In the genomic region with DNA sequence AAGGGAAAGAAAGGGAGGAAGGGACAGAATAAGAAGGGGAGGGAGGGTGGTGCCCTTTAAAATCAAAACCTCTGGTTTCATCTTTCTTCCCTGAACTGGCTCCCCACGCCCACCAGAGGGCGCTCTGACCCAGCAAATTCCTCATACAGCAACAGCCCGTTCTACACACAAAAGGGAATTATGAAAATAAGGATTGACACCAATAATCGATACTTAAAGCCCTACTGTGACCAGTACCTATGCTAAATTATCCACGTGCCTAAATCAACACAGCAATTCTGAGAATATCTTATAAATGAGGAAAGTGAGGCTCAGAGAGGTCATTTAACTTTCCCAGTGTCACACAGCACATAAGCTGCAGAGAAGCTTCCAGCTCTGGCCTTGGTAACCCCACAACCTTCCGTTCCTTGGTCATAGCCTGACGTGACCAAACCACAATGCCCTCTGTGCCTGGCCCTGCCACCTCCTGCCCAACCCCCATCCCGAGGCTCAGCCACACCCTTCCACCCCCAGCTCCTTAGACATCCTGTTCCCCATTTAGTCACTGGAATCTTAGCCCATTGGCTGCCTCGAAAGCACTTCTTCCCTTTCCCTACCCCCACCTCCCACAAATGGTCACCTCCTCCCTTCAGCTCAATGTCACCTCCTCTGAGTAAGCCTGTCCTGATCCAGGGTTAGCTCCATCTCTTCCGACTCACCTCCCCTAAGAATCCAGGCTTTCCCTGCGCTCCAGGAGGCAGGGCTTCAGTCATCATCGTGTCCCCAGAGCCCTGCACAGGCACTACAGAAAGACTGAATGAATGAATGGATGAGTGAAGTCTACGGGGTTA, we compare ENCODE assay signal across 8 cellular contexts. TPM values are rescaled to one million over a fixed set of nuclear protein-coding genes. Genes with fewer than 3 reads are reported as not detected.
DNase-seq lines count a peak whose midpoint lies in the region; ATAC-seq and TF ChIP-seq lines count a peak whose summit lies in the region.

No MANE protein-coding gene starts in this region.

- no peaks in the 10 kb centered on the region for H4K20me1 ChIP-seq in Loucy (ENCODE audit: insufficient read depth, low read length, poor library complexity, severe bottlenecking)
- H4K20me1 ChIP-seq in SU-DHL-6 (ENCODE audit: low read depth, low read length): no peaks in the 10 kb centered on the region

- peak overlapping the region; percentile 58 for H3K27ac Mint-ChIP-seq in activated naive CD8-positive, alpha-beta T cell treated with anti-CD3 and anti-CD28 coated beads for 36 hours

- H3K4me1 Mint-ChIP-seq in activated naive CD8-positive, alpha-beta T cell treated with anti-CD3 and anti-CD28 coated beads for 36 hours: peaks cover 23% of the 10 kb centered on the region

- H3K9me3 ChIP-seq in Loucy (ENCODE audit: insufficient read depth, low read depth, low read length): no peaks in the 10 kb centered on the region
- H3K9me3 ChIP-seq in SU-DHL-6 (ENCODE audit: insufficient read depth, low read length): no peaks in the 10 kb centered on the region
- H3K9me3 ChIP-seq in heart left ventricle: no peaks in the 10 kb centered on the region
- H3K9me3 ChIP-seq in sigmoid colon: no peaks in the 10 kb centered on the region

- H3K4me2 ChIP-seq in Loucy (ENCODE audit: low read depth, low read length, poor library complexity, severe bottlenecking): peak overlapping the region; percentile 21
- no peak overlapping the region for H3K4me2 ChIP-seq in SU-DHL-6 (ENCODE audit: low read depth, low read length, poor library complexity, severe bottlenecking)

- WGBS in heart left ventricle, 4 donors: 6 to 9% (median 8%) methylated on average over 13 of the region's 13 CpGs
- WGBS in sigmoid colon, 2 donors: 4 to 7% methylated on average over 13 of the region's 13 CpGs

- intact Hi-C loops in heart left ventricle (cut with DNase I) (loop anchor here in 8 of 10 donors (1.0 to 10.0 kb wide), 5 partner anchors 12 to 135 kb away; a partner anchor contains a TSS), sigmoid colon (cut with DNase I) (loop anchor here (1.0 kb wide), 1 partner anchor 12 kb away; no protein-coding TSS in a partner anchor)

- H3K4me3 Mint-ChIP-seq in activated naive CD8-positive, alpha-beta T cell treated with anti-CD3 and anti-CD28 coated beads for 36 hours: no peak overlapping the region

- H3F3A ChIP-seq in Loucy (ENCODE audit: low read depth) (no peaks in the 10 kb centered on the region), SU-DHL-6 (ENCODE audit: insufficient read depth) (no peaks in the 10 kb centered on the region)

- DNase-seq in ELF-1 (ENCODE audit: low read depth, low spot score) (peak; percentile 84), heart left ventricle (peak; percentile 56 to 82 (median 61)), sigmoid colon (peak; percentile 78)
- peak; percentile 66 for DNase-seq in activated naive CD8-positive, alpha-beta T cell treated with anti-CD3 and anti-CD28 coated beads for 36 hours

- no peak overlapping the region for H3K9ac ChIP-seq in Loucy (ENCODE audit: low read depth, low read length, poor library complexity, severe bottlenecking)
- H3K9ac ChIP-seq in SU-DHL-6 (ENCODE audit: low read length): no peak overlapping the region

- peak; percentile 97 for TF ChIP-seq CTCF in Loucy (conservative IDR thresholded peaks at IDR 0.05; ENCODE audit: low read length)
- TF ChIP-seq CTCF in SU-DHL-6 (IDR thresholded peaks at IDR 0.05; ENCODE audit: insufficient read depth, low read length, poor library complexity, severe bottlenecking): peak; percentile 86
- peak; percentile 86 to 96 (median 92) for TF ChIP-seq CTCF in heart left ventricle (IDR thresholded peaks at IDR 0.05)
- peak; percentile 67 to 87 (median 86) for TF ChIP-seq CTCF in sigmoid colon (IDR thresholded peaks at IDR 0.05)

- no peak overlapping the region for H3K27ac ChIP-seq in SU-DHL-6 (ENCODE audit: low read depth, low read length)
- peak overlapping the region in 1 of 12 donors; percentile 58 for H3K27ac ChIP-seq in heart left ventricle
- H3K27ac ChIP-seq in sigmoid colon: no peak overlapping the region

- peaks cover 15% of the 10 kb centered on the region for H3K36me3 Mint-ChIP-seq in activated naive CD8-positive, alpha-beta T cell treated with anti-CD3 and anti-CD28 coated beads for 36 hours

- no peak for TF ChIP-seq POLR2A in heart left ventricle (IDR thresholded peaks at IDR 0.05)
- no peak for TF ChIP-seq POLR2A in sigmoid colon (IDR thresholded peaks at IDR 0.05)

- H3K79me2 ChIP-seq in Loucy (ENCODE audit: insufficient read depth, low read length) (no peaks in the 10 kb centered on the region), SU-DHL-6 (ENCODE audit: insufficient read depth, low read length) (no peaks in the 10 kb centered on the region)

- H3K27me3 Mint-ChIP-seq in activated naive CD8-positive, alpha-beta T cell treated with anti-CD3 and anti-CD28 coated beads for 36 hours: no peaks in the 10 kb centered on the region

- no peak overlapping the region for H3K4me3 ChIP-seq in Loucy (ENCODE audit: low read length, poor library complexity, severe bottlenecking)
- no peak overlapping the region for H3K4me3 ChIP-seq in SU-DHL-6 (ENCODE audit: insufficient read depth, low read length, poor library complexity, severe bottlenecking)
- H3K4me3 ChIP-seq in heart left ventricle: no peak overlapping the region
- no peak overlapping the region for H3K4me3 ChIP-seq in sigmoid colon

- no peaks in the 10 kb centered on the region for H3K9me2 ChIP-seq in Loucy (replicated peaks; ENCODE audit: low read depth, low read length)
- no peaks in the 10 kb centered on the region for H3K9me2 ChIP-seq in SU-DHL-6 (replicated peaks; ENCODE audit: insufficient read depth, low read length)

- H3K27me3 ChIP-seq in Loucy (ENCODE audit: insufficient read depth, low read length, poor library complexity, severe bottlenecking): no peaks in the 10 kb centered on the region
- no peaks in the 10 kb centered on the region for H3K27me3 ChIP-seq in SU-DHL-6 (ENCODE audit: low read length)
- peaks cover 0 to 15% (median 0%) of the 10 kb centered on the region in 9 donors for H3K27me3 ChIP-seq in heart left ventricle
- H3K27me3 ChIP-seq in sigmoid colon: peaks cover 0 to 22% (median 0%) of the 10 kb centered on the region in 3 donors

- H2AFZ ChIP-seq in Loucy (ENCODE audit: low read length): peak overlapping the region; percentile 48
- H2AFZ ChIP-seq in SU-DHL-6 (ENCODE audit: low read depth, low read length, severe bottlenecking): no peak overlapping the region

- peaks cover 7% of the 10 kb centered on the region for H3K4me1 ChIP-seq in Loucy (ENCODE audit: insufficient read depth, low read length, poor library complexity, severe bottlenecking)
- peaks cover 0 to 20% (median 5%) of the 10 kb centered on the region in 12 donors for H3K4me1 ChIP-seq in heart left ventricle
- H3K4me1 ChIP-seq in sigmoid colon: peaks cover 0 to 9% (median 0%) of the 10 kb centered on the region in 4 donors

- no peak for TF ChIP-seq EP300 in sigmoid colon (IDR thresholded peaks at IDR 0.05)

- ATAC-seq in heart left ventricle: peak; percentile 39 to 82 (median 73)
- ATAC-seq in GM21528 (IDR thresholded peaks at IDR 0.05; ENCODE audit: low FRiP score, unreplicated experiment): no peak
- no peak for ATAC-seq in HG03520 (IDR thresholded peaks at IDR 0.05; ENCODE audit: unreplicated experiment)

- H3K9me3 Mint-ChIP-seq in activated naive CD8-positive, alpha-beta T cell treated with anti-CD3 and anti-CD28 coated beads for 36 hours: peaks cover 16% of the 10 kb centered on the region

- no peaks in the 10 kb centered on the region for H3K36me3 ChIP-seq in Loucy (ENCODE audit: insufficient read depth, low read length)
- H3K36me3 ChIP-seq in SU-DHL-6 (ENCODE audit: low read length): no peaks in the 10 kb centered on the region
- no peaks in the 10 kb centered on the region for H3K36me3 ChIP-seq in heart left ventricle
- no peaks in the 10 kb centered on the region for H3K36me3 ChIP-seq in sigmoid colon

RNA-seq across cellular contexts. Expression of a gene that starts 34.2 kb away (rescaled TPM):
- under 1 TPM; 0.21 to 0.26 TPM for total RNA-seq in activated naive CD8-positive, alpha-beta T cell treated with anti-CD3 and anti-CD28 coated beads for 36 hours
- total RNA-seq in heart left ventricle: 1 to 10 TPM in 2 of 9 donors, under 1 TPM in 7; 0.38 to 1.1 (median 0.69) TPM
- under 1 TPM; 0.27 to 0.69 TPM for polyA plus RNA-seq in heart left ventricle
- total RNA-seq in sigmoid colon: 1 to 10 TPM; 1.3 to 1.9 (median 1.6) TPM
- under 1 TPM in 2 of 3 donors, not detected in 1; 0.60 to 0.95 TPM for polyA plus RNA-seq in sigmoid colon

RNA-seq across cellular contexts. Expression of a gene that starts 58.5 kb away (rescaled TPM):
- 1 to 10 TPM; 6.0 to 6.3 TPM for total RNA-seq in activated naive CD8-positive, alpha-beta T cell treated with anti-CD3 and anti-CD28 coated beads for 36 hours
- total RNA-seq in heart left ventricle (10 to 100 TPM in 3 of 9 donors, 1 to 10 TPM in 6; 2.1 to 12.1 (median 9.3) TPM), sigmoid colon (1 to 10 TPM; 1.5 to 8.4 (median 5.5) TPM)
- polyA plus RNA-seq in heart left ventricle (1 to 10 TPM; 3.2 to 6.0 TPM), sigmoid colon (1 to 10 TPM in 1 of 3 donors, not detected in 2; 2.3 TPM)

Comparison
In these comparisons a context has a peak if more than half of its experiments do, and no peak if none do; other contexts are left out.
1. ATAC-seq: peak in heart left ventricle (4 of 4); none in GM21528 (single experiment) and HG03520 (single experiment).
2. Peak in every context shown above with its lines, with median percentiles within 50 percentile points of each other: DNase-seq and CTCF ChIP-seq.